23 cellular contexts compared by ENCODE assay signal in the genomic region with DNA sequence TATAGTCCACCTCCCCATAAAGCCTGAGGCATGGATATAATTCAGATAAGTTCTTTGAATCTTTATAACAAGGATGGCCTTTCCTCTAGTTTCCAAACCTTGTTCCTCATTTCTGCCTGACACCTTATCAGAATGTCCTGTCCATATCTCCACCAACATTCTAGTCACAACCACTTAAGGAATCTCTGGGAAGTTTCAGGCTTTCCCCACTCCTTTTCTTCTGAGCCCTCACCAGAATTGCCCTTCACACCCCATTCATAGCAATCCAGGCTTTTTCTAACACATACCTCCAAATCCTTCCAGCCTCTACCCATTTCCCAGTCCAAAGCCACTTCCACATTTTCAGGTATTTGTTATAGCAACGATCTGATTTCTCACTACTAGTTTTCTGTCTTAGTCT.
"Had no signal": no experiment of that assay in that cellular context is flagged by ENCODE, and none has a peak within 500 bp of the region (broad histone marks: within the 10 kb centered on the region; RNA-seq: fewer than 3 reads in every experiment).

No MANE protein-coding gene starts in this region.

- H3K27ac ChIP-seq: stomach, suprapubic skin, testis, thoracic aorta, thyroid gland, tibial artery, tibial nerve, transverse colon, upper lobe of left lung, upper lobe of right lung, uterus, vagina had no signal

- H3K4me1 ChIP-seq: stomach, suprapubic skin, testis, thyroid gland, tibial artery, tibial nerve, transverse colon, upper lobe of left lung, upper lobe of right lung, uterus, vagina had no signal

- H3K9me3 ChIP-seq: suprapubic skin, testis, thyroid gland, upper lobe of left lung, upper lobe of right lung, uterus, vagina had no signal

- DNase-seq: stimulated activated CD4-positive, alpha-beta T cell treated with anti-CD3 and anti-CD28 coated beads, Interleukin-2, amount 100 ng/mL, for 48 hours; stimulated activated CD4-positive, alpha-beta T cell treated with anti-CD3 and anti-CD28 coated beads, Interleukin-4, amount 100 ng/mL, for 1 hour; stimulated activated CD4-positive, alpha-beta T cell treated with anti-CD3 and anti-CD28 coated beads, Interleukin-4, amount 100 ng/mL, for 24 hours; stimulated activated CD4-positive, alpha-beta T cell treated with anti-CD3 and anti-CD28 coated beads, Interleukin-4, amount 100 ng/mL, for 4 hours; stimulated activated CD8-positive, alpha-beta memory T cell treated with anti-CD3 and anti-CD28 coated beads, Interleukin-4, amount 100 ng/mL, for 48 hours; stimulated activated naive B cell treated with anti-CD40 and anti-IgM and Interleukin-4, amounts not matched to agents 10 μg/mL and 1 μg/mL and 100 μg/mL, for 72 hours; stimulated activated naive CD4-positive, alpha-beta T cell; stimulated activated naive CD4-positive, alpha-beta T cell treated with Interleukin-2 at 50 U/mL for 16 hours; stimulated activated naive CD8-positive, alpha-beta T cell treated with anti-CD3 and anti-CD28 coated beads, Interleukin-15, amount 100 ng/mL, for 72 hours; stimulated activated naive CD8-positive, alpha-beta T cell treated with anti-CD3 and anti-CD28 coated beads, Interleukin-15, Interleukin-2, amounts not matched to agents 100 U/mL and 50 U/mL, for 24 hours; stomach; substantia nigra; testis; thyroid gland; tibial artery; transverse colon; upper lobe of left lung; upper lobe of right lung; uterus had no signal

- H3K27me3 ChIP-seq: testis, thyroid gland, upper lobe of left lung, upper lobe of right lung, uterus, vagina had no signal

- H3K36me3 ChIP-seq: stomach, suprapubic skin, thoracic aorta, thyroid gland, tibial artery, tibial nerve, transverse colon, upper lobe of left lung, upper lobe of right lung, uterus, vagina had no signal

- H3K4me3 ChIP-seq: stomach, suprapubic skin, testis, thoracic aorta, thyroid gland, tibial artery, tibial nerve, transverse colon, upper lobe of left lung, upper lobe of right lung, uterus, vagina had no signal
